24 cellular contexts compared by ENCODE assay signal in the genomic region with DNA sequence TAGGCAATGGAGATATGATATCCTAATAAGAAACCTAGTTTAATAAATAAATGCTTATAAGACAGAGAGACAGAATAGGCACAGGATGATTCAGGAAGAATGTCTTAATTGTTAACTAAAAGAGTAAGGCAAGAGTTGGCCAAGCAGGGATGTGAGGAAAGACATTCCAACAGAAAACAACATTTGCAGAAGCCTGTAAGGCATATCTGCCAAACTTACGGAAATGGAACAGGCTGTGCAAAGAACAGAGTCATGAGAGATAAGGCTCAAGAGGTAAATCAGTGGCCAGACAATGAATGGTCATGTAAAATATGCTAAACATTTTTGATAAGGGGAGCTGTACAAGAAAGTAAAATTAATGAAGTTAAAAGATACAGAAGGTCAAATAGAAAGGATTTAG.
A peak's percentile ranks its signal among the peaks of the same experiment; 100 is the strongest.
DNase-seq lines count a peak whose midpoint lies in the region; ATAC-seq and TF ChIP-seq lines count a peak whose summit lies in the region.
"Had no signal": no experiment of that assay in that cellular context is flagged by ENCODE, and none has a peak within 500 bp of the region (broad histone marks: within the 10 kb centered on the region; RNA-seq: fewer than 3 reads in every experiment).

No MANE protein-coding gene starts in this region.

- no peak overlapping the region for H3K4me3 ChIP-seq in fibroblast of pulmonary artery (replicated peaks; ENCODE audit: low read depth, low read length)
- H3K4me3 ChIP-seq: BLaER1, GM12878 had no signal

- no peak for TF ChIP-seq CTCF in fibroblast of pulmonary artery (IDR thresholded peaks at IDR 0.05; ENCODE audit: low read length, missing control alignments)

- peak; percentile 77 for DNase-seq in amniotic epithelial cell (ENCODE audit: low read depth)
- DNase-seq in fibroblast of pulmonary artery (ENCODE audit: low read depth) = peak; percentile 33
- DNase-seq in kidney tubule cell (ENCODE audit: low spot score) = peak; percentile 2
- no peak for DNase-seq in NCI-H1105 treated with DMSO at 0.1 percent for 48 hours (lab: John Stamatoyannopoulos, UW)
- no peak for DNase-seq in activated CD8-positive, alpha-beta T cell treated with anti-CD3 and anti-CD28 coated beads, Interleukin-2, amount 10 ng/mL, durations not matched to agents 7 days and 5 days
- DNase-seq: 8988T; ACHN; BE2C; CD4-positive, alpha-beta memory T cell; CD4-positive, CD25-positive, alpha-beta regulatory T cell; CD8-positive, alpha-beta memory T cell; COR-L47; DMS 273 treated with DMSO at 0.1 percent for 48 hours; DMS153; DMS53; DMS79; DND-41; EL; GDM1 had no signal

- no peak overlapping the region for H3K27ac Mint-ChIP-seq in activated CD8-positive, alpha-beta T cell treated with anti-CD3 and anti-CD28 coated beads, Interleukin-2, amount 10 ng/mL, durations not matched to agents 7 days and 5 days
- H3K27ac Mint-ChIP-seq: CD14-positive monocyte; CD4-positive, alpha-beta memory T cell; CD4-positive, CD25-positive, alpha-beta regulatory T cell; CD8-positive, alpha-beta memory T cell had no signal

- POLR2A ChIA-PET in activated CD8-positive, alpha-beta T cell treated with anti-CD3 and anti-CD28 coated beads, Interleukin-2, amount 10 ng/mL, durations not matched to agents 7 days and 5 days (lab: Charles Lee) = no interaction called here

- H3K27me3 Mint-ChIP-seq in activated CD8-positive, alpha-beta T cell treated with anti-CD3 and anti-CD28 coated beads, Interleukin-2, amount 10 ng/mL, durations not matched to agents 7 days and 5 days (ENCODE audit: low read depth) = no peaks in the 10 kb centered on the region
- H3K27me3 Mint-ChIP-seq: CD4-positive, alpha-beta memory T cell; CD4-positive, CD25-positive, alpha-beta regulatory T cell; CD8-positive, alpha-beta memory T cell had no signal

- H3K9me3 Mint-ChIP-seq in activated CD8-positive, alpha-beta T cell treated with anti-CD3 and anti-CD28 coated beads, Interleukin-2, amount 10 ng/mL, durations not matched to agents 7 days and 5 days (ENCODE audit: insufficient read depth) = no peaks in the 10 kb centered on the region

- no peak for ATAC-seq in esophagus mucosa
- ATAC-seq in HG02885 (IDR thresholded peaks at IDR 0.05; ENCODE audit: poor library complexity, unreplicated experiment) = no peak
- ATAC-seq in activated CD8-positive, alpha-beta T cell treated with anti-CD3 and anti-CD28 coated beads, Interleukin-2, amount 10 ng/mL, durations not matched to agents 7 days and 5 days = no peak
- ATAC-seq: GM12878 had no signal

- CTCF ChIA-PET in activated CD8-positive, alpha-beta T cell treated with anti-CD3 and anti-CD28 coated beads, Interleukin-2, amount 10 ng/mL, durations not matched to agents 7 days and 5 days (lab: Charles Lee) = no interaction called here

- no peaks in the 10 kb centered on the region for H3K4me1 Mint-ChIP-seq in activated CD8-positive, alpha-beta T cell treated with anti-CD3 and anti-CD28 coated beads, Interleukin-2, amount 10 ng/mL, durations not matched to agents 7 days and 5 days (ENCODE audit: low read depth)
- H3K4me1 Mint-ChIP-seq: CD14-positive monocyte; CD4-positive, alpha-beta memory T cell; CD4-positive, CD25-positive, alpha-beta regulatory T cell; CD8-positive, alpha-beta memory T cell had no signal

- no peaks in the 10 kb centered on the region for H3K36me3 Mint-ChIP-seq in activated CD8-positive, alpha-beta T cell treated with anti-CD3 and anti-CD28 coated beads, Interleukin-2, amount 10 ng/mL, durations not matched to agents 7 days and 5 days (ENCODE audit: low read depth)
- H3K36me3 Mint-ChIP-seq: CD14-positive monocyte; CD4-positive, alpha-beta memory T cell; CD4-positive, CD25-positive, alpha-beta regulatory T cell; CD8-positive, alpha-beta memory T cell had no signal

- no peak overlapping the region for H3K4me3 Mint-ChIP-seq in activated CD8-positive, alpha-beta T cell treated with anti-CD3 and anti-CD28 coated beads, Interleukin-2, amount 10 ng/mL, durations not matched to agents 7 days and 5 days
- H3K4me3 Mint-ChIP-seq: CD14-positive monocyte; CD4-positive, alpha-beta memory T cell; CD4-positive, CD25-positive, alpha-beta regulatory T cell; CD8-positive, alpha-beta memory T cell had no signal

Comparison
In these comparisons a context has a peak if more than half of its experiments do, and no peak if none do; other contexts are left out.
1. DNase-seq: peak in amniotic epithelial cell (single experiment), fibroblast of pulmonary artery (single experiment) and kidney tubule cell (single experiment); none in NCI-H1105 treated with DMSO at 0.1 percent for 48 hours (single experiment) and activated CD8-positive, alpha-beta T cell treated with anti-CD3 and anti-CD28 coated beads, Interleukin-2, amount 10 ng/mL, durations not matched to agents 7 days and 5 days (single experiment).